8 cellular contexts compared by ENCODE assay signal in genomic region chr1:38873027-38873969, GRCh38. TPM values are rescaled to one million over a fixed set of nuclear protein-coding genes. Genes with fewer than 3 reads are reported as not detected.
DNase-seq lines count a peak whose midpoint lies in the region; ATAC-seq, FAIRE-seq and TF ChIP-seq lines count a peak whose summit lies in the region.

A gene with protein sequence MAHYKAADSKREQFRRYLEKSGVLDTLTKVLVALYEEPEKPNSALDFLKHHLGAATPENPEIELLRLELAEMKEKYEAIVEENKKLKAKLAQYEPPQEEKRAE (minus strand): TSS chr1:38873348. CDS start chr1:38873305, 43 bp downstream.

- CTCF ChIA-PET in endothelial cell of umbilical vein (lab: Charles Lee) = interaction anchor here (0.6 to 1.2 kb wide), 3 partner anchors 205 to 826 kb away, joined by 3 to 6 read pairs (median 3); partner anchors contain the start of gene POU3F1

- TSS peak; percentile 67 for BruUV-seq in endothelial cell of umbilical vein (replicated peaks; lab: Mats Ljungman, UMichigan)

- intact Hi-C loops in endothelial cell of umbilical vein (cut with micrococcal nuclease) = loop anchor here (1.0 kb wide), 2 partner anchors 14 to 118 kb away; partner anchors contain the start of genes AKIRIN1 and RRAGC

- no peaks in the 10 kb centered on the region for H3K9me1 ChIP-seq in endothelial cell of umbilical vein (replicated peaks; ENCODE audit: control insufficient read depth, extremely low read depth, insufficient read depth, low read length)

- peak within 1 kb of the TSS; percentile 18; the same call in 1 of the 2 replicates for H3K27ac ChIP-seq in OCI-LY3 (ENCODE audit: low read length)
- H3K27ac ChIP-seq in endothelial cell of umbilical vein (ENCODE audit: insufficient read depth, low read depth, low read length) = peak within 1 kb of the TSS; percentile 12

- TF ChIP-seq CTCF in OCI-LY3 (IDR thresholded peaks at IDR 0.05; ENCODE audit: low read depth, low read length) = no peak
- TF ChIP-seq CTCF in endothelial cell of umbilical vein (IDR thresholded peaks at IDR 0.05; ENCODE audit: extremely low read depth in 1 of 2, insufficient read depth in 1 of 2, low read depth in 1 of 2, low read length in 2 of 2) = no peak

- H3K9me3 ChIP-seq in OCI-LY3 (ENCODE audit: insufficient read depth, low read length) (no peaks in the 10 kb centered on the region), endothelial cell of umbilical vein (replicated peaks; ENCODE audit: control insufficient read depth, insufficient read depth, low read length) (no peaks in the 10 kb centered on the region)

- H4K20me1 ChIP-seq in OCI-LY3 (ENCODE audit: insufficient read depth, low read length) (0 out of 2 replicates have a peak, but pooled peaks cover under 1% of the 10 kb centered on the region), endothelial cell of umbilical vein (replicated peaks; ENCODE audit: control insufficient read depth, extremely low read depth, insufficient read depth, low read length) (no peaks in the 10 kb centered on the region)

- POLR2A ChIA-PET in endothelial cell of umbilical vein (lab: Charles Lee) = interaction anchor here (0.8 kb wide), 1 partner anchor 154 kb away, joined by 3 read pairs; no protein-coding TSS in a partner anchor

- H3K9ac ChIP-seq in OCI-LY3 (ENCODE audit: low read length) (peak within 1 kb of the TSS; percentile 89), endothelial cell of umbilical vein (replicated peaks; ENCODE audit: extremely low read depth, insufficient read depth, low read length) (peak within 1 kb of the TSS; percentile 59)

- no peaks in the 10 kb centered on the region for H3K27me3 ChIP-seq in OCI-LY3 (ENCODE audit: low read depth, low read length)
- H3K27me3 ChIP-seq in endothelial cell of umbilical vein (ENCODE audit: control insufficient read depth in 2 of 2, insufficient read depth in 2 of 2, low read length in 2 of 2) = no peaks in the 10 kb centered on the region

- peak; percentile 97 for FAIRE-seq in endothelial cell of umbilical vein (lab: Jason Lieb, UNC)

- peak within 1 kb of the TSS; percentile 99 for H3K4me3 ChIP-seq in OCI-LY3 (ENCODE audit: low read length)
- H3K4me3 ChIP-seq in endothelial cell of umbilical vein (replicated peaks in 1 of 3; ENCODE audit: insufficient read depth in 1 of 3, low read depth in 1 of 3, low read length in 3 of 3) = peak within 1 kb of the TSS; percentile 74 to 86 (median 83)

- peak within 1 kb of the TSS; percentile 98 for H3K4me2 ChIP-seq in OCI-LY3 (ENCODE audit: low read length)
- H3K4me2 ChIP-seq in endothelial cell of umbilical vein (ENCODE audit: insufficient read depth, low read length) = peak within 1 kb of the TSS; percentile 88

- peaks cover 25% of the 10 kb centered on the region for H3K79me2 ChIP-seq in OCI-LY3 (ENCODE audit: low read length)
- H3K79me2 ChIP-seq in endothelial cell of umbilical vein (ENCODE audit: control insufficient read depth, insufficient read depth, low read length) = peaks cover 8% of the 10 kb centered on the region

- H3K36me3 ChIP-seq in OCI-LY3 (replicated peaks; ENCODE audit: low read depth, low read length) (no peaks in the 10 kb centered on the region), endothelial cell of umbilical vein (ENCODE audit: control insufficient read depth in 2 of 2, extremely low read depth in 1 of 2, insufficient read depth in 2 of 2, low read length in 2 of 2) (no peaks in the 10 kb centered on the region)

- peak; percentile 89 for TF ChIP-seq POLR2A in endothelial cell of umbilical vein (IDR thresholded peaks at IDR 0.05; ENCODE audit: low read depth, low read length)

- dilution Hi-C loops in endothelial cell of umbilical vein (cut with MboI; ENCODE audit: extremely low pct_ligation_motif_present, low sequenced_read_pairs) = no loop called here

- H3K4me1 ChIP-seq in OCI-LY3 (ENCODE audit: low read length) (peaks cover 14% of the 10 kb centered on the region), endothelial cell of umbilical vein (ENCODE audit: control insufficient read depth, extremely low read depth, insufficient read depth, low read length) (peaks cover 12% of the 10 kb centered on the region)

- peak; percentile 99 for DNase-seq in D341Med (ENCODE audit: low spot score)
- DNase-seq in HuH-7 (ENCODE audit: low spot score) = peak; percentile 99
- peak; percentile 98 for DNase-seq in activated CD8-positive, alpha-beta memory T cell treated with anti-CD3 and anti-CD28 coated beads, Interleukin-2, amount 50 U/mL, for 48 hours
- peak; percentile 98 for DNase-seq in endothelial cell of umbilical vein (ENCODE audit: low read depth, low spot score)
- DNase-seq in midbrain (lab: John Stamatoyannopoulos, UW) = peak; percentile 97
- DNase-seq in stimulated activated CD8-positive, alpha-beta memory T cell treated with anti-CD3 and anti-CD28 coated beads, Interleukin-2, amount 100 ng/mL, for 1 hour (ENCODE audit: low read depth in 2 of 2) = peak; percentile 94

- no peak within 1 kb of the TSS for H2AFZ ChIP-seq in OCI-LY3 (ENCODE audit: low read depth, low read length)
- H2AFZ ChIP-seq in endothelial cell of umbilical vein (ENCODE audit: low read depth, low read length) = peak within 1 kb of the TSS; percentile 90

- ATAC-seq in GM21515 (IDR thresholded peaks at IDR 0.05; ENCODE audit: unreplicated experiment) = peak; percentile 94

TF ChIP-seq in endothelial cell of umbilical vein, 7 proteins besides CTCF, POLR2A, EP300 and RAD21:
- TF ChIP-seq JUN (IDR thresholded peaks at IDR 0.05; ENCODE audit: borderline replicate concordance, insufficient read depth, insufficient read length, low read depth) (no peak), POLR2AphosphoS5 (IDR thresholded peaks at IDR 0.05; ENCODE audit: insufficient read depth, low read depth, low read length) (peak; percentile 79), GATA2 (IDR thresholded peaks at IDR 0.05; ENCODE audit: insufficient read depth, insufficient read length, low read depth, low read length) (no peak)

RNA-seq across cellular contexts. Expression of the gene that starts here (rescaled TPM):
- total RNA-seq in endothelial cell of umbilical vein = 13.1 and 23.1 TPM in 2 replicates
- 8.4 and 9.5 TPM in 2 replicates for polyA plus RNA-seq in endothelial cell of umbilical vein
- polyA plus RNA-seq in endothelial cell of umbilical vein (2011; cell fraction: cytosol; rRNA removed) = 9.8 and 11.7 TPM in 2 replicates
- 4.8 and 5.9 TPM in 2 replicates for polyA plus RNA-seq in endothelial cell of umbilical vein (2011; cell fraction: nucleus; rRNA removed)
- polyA plus RNA-seq in endothelial cell of umbilical vein (2012) = 9.2 and 18.4 TPM in 2 replicates
- 8.7 and 11.3 TPM in 2 replicates for polyA minus RNA-seq in endothelial cell of umbilical vein
- polyA minus RNA-seq in endothelial cell of umbilical vein (2011; cell fraction: cytosol; rRNA and poly(A)+ RNA removed) = 19.2 TPM
- polyA minus RNA-seq in endothelial cell of umbilical vein (2011; cell fraction: nucleus; rRNA and poly(A)+ RNA removed) = 1.5 and 3.2 TPM in 2 replicates

Comparison
In these comparisons a context has a peak if more than half of its experiments do, and no peak if none do; other contexts are left out.
1. Peak in every context shown above with its lines: DNase-seq, ATAC-seq, H3K4me3 ChIP-seq and H3K27ac ChIP-seq.